21 cellular contexts compared by ENCODE assay signal in genomic region chr12:127236491-127236890, GRCh38.
DNase-seq lines count a peak whose midpoint lies in the region; ATAC-seq, FAIRE-seq and TF ChIP-seq lines count a peak whose summit lies in the region.
"Had no signal": no experiment of that assay in that cellular context is flagged by ENCODE, and none has a peak within 500 bp of the region (broad histone marks: within the 10 kb centered on the region; RNA-seq: fewer than 3 reads in every experiment).

No MANE protein-coding gene starts in this region.

- WGBS in neuronal stem cell (ENCODE audit: extremely low coverage in 2 of 2, insufficient read length in 2 of 2, insufficient replicate concordance in 1 of 2), 2 donors: no CpG with 5 or more reads among the region's 4 CpGs

- H2AFZ ChIP-seq in ACC112 (ENCODE audit: low read length, unreplicated experiment) (no peak overlapping the region), neuronal stem cell (ENCODE audit: low read length) (no peak overlapping the region)
- H2AFZ ChIP-seq: GM23248 had no signal

- in situ Hi-C loops in ACHN (cut with HindIII; ENCODE audit: low pct_ligation_motif_present, low pct_unique_long_range_greater_than_20kb, low sequenced_read_pairs): no loop called here

- H3K36me3 ChIP-seq in ACC112 (ENCODE audit: insufficient read depth, low read length): no peaks in the 10 kb centered on the region; the same call in 1 of the 2 replicates
- no peaks in the 10 kb centered on the region for H3K36me3 ChIP-seq in bronchial epithelial cell (ENCODE audit: control insufficient read depth, insufficient read depth, low read length)
- H3K36me3 ChIP-seq in neuronal stem cell (replicated peaks in 1 of 2; ENCODE audit: control insufficient read depth in 2 of 2, insufficient read depth in 2 of 2, low read length in 2 of 2): no peaks in the 10 kb centered on the region
- H3K36me3 ChIP-seq: BE2C had no signal

- no peak overlapping the region for H3K23ac ChIP-seq in neuronal stem cell (ENCODE audit: low read depth, low read length, poor library complexity)

- no peak overlapping the region for H4K8ac ChIP-seq in neuronal stem cell (ENCODE audit: low read depth, low read length)

- H2BK12ac ChIP-seq in neuronal stem cell (ENCODE audit: low read length): no peak overlapping the region

- H3K4me3 ChIP-seq in ACC112 (ENCODE audit: low read depth, low read length) (no peak overlapping the region), bronchial epithelial cell (ENCODE audit: low read depth, low read length) (no peak overlapping the region), neuronal stem cell (ENCODE audit: low read length in 2 of 2) (no peak overlapping the region)
- H3K4me3 ChIP-seq: GM23248 had no signal

- peaks cover 41% of the 10 kb centered on the region for H3K4me1 ChIP-seq in ACC112 (ENCODE audit: control insufficient read depth, insufficient read depth, low read length, unreplicated experiment)
- no peaks in the 10 kb centered on the region for H3K4me1 ChIP-seq in neuronal stem cell (ENCODE audit: control insufficient read depth in 2 of 2, insufficient read depth in 1 of 2, low read depth in 1 of 2, low read length in 2 of 2)
- H3K4me1 ChIP-seq: BE2C, Caco-2 had no signal

- H3K18ac ChIP-seq in neuronal stem cell (ENCODE audit: low read length): no peak overlapping the region

- DNase-seq in GM12892 (ENCODE audit: insufficient read length) (no peak), bronchial epithelial cell (ENCODE audit: low read depth) (no peak), neuronal stem cell (ENCODE audit: low spot score) (no peak), ACHN (no peak), HUDEP-2 (lab: John Stamatoyannopoulos, UW; ENCODE audit: unreplicated experiment in 76 of 76) (no peak)
- DNase-seq: 8988T; BE2C; Caco-2; CD4-positive, alpha-beta T cell; DMS153; DMS79; GDM1; GM23248; HCEC 1CT; HFFc6 had no signal

- peaks cover 0 to 10% of the 10 kb centered on the region in 2 donors for H3K9me3 ChIP-seq in neuronal stem cell (replicated peaks in 1 of 2; ENCODE audit: control insufficient read depth in 2 of 2, insufficient read depth in 1 of 2, low read depth in 1 of 2, low read length in 2 of 2)
- H3K9me3 ChIP-seq: BE2C, Caco-2 had no signal

- H2BK120ac ChIP-seq in neuronal stem cell (ENCODE audit: low read depth, low read length): no peak overlapping the region

- H3K27me3 ChIP-seq in ACC112 (ENCODE audit: insufficient read depth, low read length): no peaks in the 10 kb centered on the region
- H3K27me3 ChIP-seq in bronchial epithelial cell (ENCODE audit: control insufficient read depth, insufficient read depth, low read length): no peaks in the 10 kb centered on the region
- H3K27me3 ChIP-seq in neuronal stem cell (ENCODE audit: control insufficient read depth in 3 of 3, insufficient read depth in 3 of 3, low read depth in 1 of 3, low read length in 3 of 3): peaks cover 0 to 2% (median 0%) of the 10 kb centered on the region in 3 experiments
- H3K27me3 ChIP-seq: BE2C had no signal

- no peak overlapping the region for H4K91ac ChIP-seq in neuronal stem cell (ENCODE audit: low read depth, low read length, poor library complexity)

- H3K79me1 ChIP-seq in neuronal stem cell (ENCODE audit: low read depth, low read length): no peaks in the 10 kb centered on the region

- no peak overlapping the region for H3K4me2 ChIP-seq in neuronal stem cell (ENCODE audit: insufficient read depth, low read length, poor library complexity, severe bottlenecking)

- H2BK15ac ChIP-seq in neuronal stem cell (ENCODE audit: low read length): no peak overlapping the region

- H2BK5ac ChIP-seq in neuronal stem cell (ENCODE audit: low read length): no peak overlapping the region

- no peak overlapping the region for H3K14ac ChIP-seq in neuronal stem cell (ENCODE audit: low read length)

- FAIRE-seq in GM12892 (lab: Jason Lieb, UNC) (peak; percentile 56), bronchial epithelial cell (lab: Jason Lieb, UNC) (peak; percentile 94)
- FAIRE-seq: GM19239, H54 had no signal

- no peak overlapping the region for H2AK5ac ChIP-seq in neuronal stem cell (ENCODE audit: low read depth, low read length)

- no peak overlapping the region for H3K4ac ChIP-seq in neuronal stem cell (ENCODE audit: low read length)

- H3K79me2 ChIP-seq in ACC112 (ENCODE audit: control insufficient read depth, insufficient read depth, low read length, unreplicated experiment): no peaks in the 10 kb centered on the region

- peak overlapping the region; percentile 68 for H3K9ac ChIP-seq in neuronal stem cell (ENCODE audit: low read depth, low read length, poor library complexity)
- H3K9ac ChIP-seq: GM23248 had no signal

- H3K27ac ChIP-seq in ACC112 (ENCODE audit: low read depth, low read length) (peak overlapping the region; percentile 97; the same call in 1 of the 2 replicates), neuronal stem cell (replicated peaks; ENCODE audit: low read length) (no peak overlapping the region)
- H3K27ac ChIP-seq: C4-2B, GM23248 had no signal

- TF ChIP-seq CTCF in bronchial epithelial cell (IDR thresholded peaks at IDR 0.05; ENCODE audit: insufficient read depth, low read length, severe bottlenecking): no peak

- ATAC-seq in GM21576 (IDR thresholded peaks at IDR 0.05; ENCODE audit: unreplicated experiment) (no peak), GM18861 (IDR thresholded peaks at IDR 0.05; ENCODE audit: unreplicated experiment) (no peak)

- no peak for TF ChIP-seq POLR2A in GM12892 (IDR thresholded peaks at IDR 0.05; ENCODE audit: low read depth, low read length)
